In genomic region chr20:25860531-25861150, GRCh38 we compare ENCODE assay signal across 8 cellular contexts.
DNase-seq lines count a peak whose midpoint lies in the region; ATAC-seq and TF ChIP-seq lines count a peak whose summit lies in the region.

No MANE protein-coding gene starts in this region.

- WGBS in esophagus muscularis mucosa: 65% methylated on average over 18 of the region's 23 CpGs

- no peak for TF ChIP-seq EP300 in esophagus muscularis mucosa (IDR thresholded peaks at IDR 0.05)

- H3K4me1 Mint-ChIP-seq in activated T-cell treated with anti-CD3 and anti-CD28 coated beads, Interleukin-2, amount 50 U/mL, for 24 hours (ENCODE audit: low read depth): peaks cover 57% of the 10 kb centered on the region
- peaks cover 53% of the 10 kb centered on the region for H3K4me1 Mint-ChIP-seq in T-helper 17 cell
- peaks cover 42 to 69% of the 10 kb centered on the region in 2 donors for H3K4me1 Mint-ChIP-seq in stimulated activated naive B cell treated with anti-CD40 and anti-IgM and Interleukin-4, amounts not matched to agents 10 μg/mL and 1 μg/mL and 100 μg/mL, for 72 hours

- peak overlapping the region; percentile 40 for H3K4me3 Mint-ChIP-seq in activated T-cell treated with anti-CD3 and anti-CD28 coated beads, Interleukin-2, amount 50 U/mL, for 24 hours
- peak overlapping the region; percentile 89 for H3K4me3 Mint-ChIP-seq in T-helper 17 cell
- H3K4me3 Mint-ChIP-seq in stimulated activated naive B cell treated with anti-CD40 and anti-IgM and Interleukin-4, amounts not matched to agents 10 μg/mL and 1 μg/mL and 100 μg/mL, for 72 hours: peak overlapping the region; percentile 58 to 86

- H3K27ac ChIP-seq in esophagus muscularis mucosa (replicated peaks in 1 of 4): no peak overlapping the region

- H3K36me3 ChIP-seq in esophagus muscularis mucosa: no peaks in the 10 kb centered on the region

- H3K4me3 ChIP-seq in esophagus muscularis mucosa: peak overlapping the region in 1 of 4 donors; percentile 53

- H3K36me3 Mint-ChIP-seq in activated T-cell treated with anti-CD3 and anti-CD28 coated beads, Interleukin-2, amount 50 U/mL, for 24 hours (ENCODE audit: low read depth): no peaks in the 10 kb centered on the region
- H3K36me3 Mint-ChIP-seq in T-helper 17 cell (ENCODE audit: low read depth): peaks cover 6% of the 10 kb centered on the region
- H3K36me3 Mint-ChIP-seq in stimulated activated naive B cell treated with anti-CD40 and anti-IgM and Interleukin-4, amounts not matched to agents 10 μg/mL and 1 μg/mL and 100 μg/mL, for 72 hours: peaks cover 0 to 4% of the 10 kb centered on the region in 2 donors

- no peak for TF ChIP-seq CTCF in esophagus muscularis mucosa (IDR thresholded peaks at IDR 0.05)

- peaks cover 0 to 26% (median 0%) of the 10 kb centered on the region in 4 donors for H3K27me3 ChIP-seq in esophagus muscularis mucosa

- no peak for TF ChIP-seq POLR2A in esophagus muscularis mucosa (IDR thresholded peaks at IDR 0.05; ENCODE audit: low read depth)

- ATAC-seq in T-helper 17 cell: no peak
- no peak for ATAC-seq in stimulated activated naive B cell treated with anti-CD40 and anti-IgM and Interleukin-4, amounts not matched to agents 10 μg/mL and 1 μg/mL and 100 μg/mL, for 72 hours (replicated peaks)
- no peak for ATAC-seq in GM18861 (IDR thresholded peaks at IDR 0.05; ENCODE audit: unreplicated experiment)

- H3K27ac Mint-ChIP-seq in activated T-cell treated with anti-CD3 and anti-CD28 coated beads, Interleukin-2, amount 50 U/mL, for 24 hours: no peak overlapping the region
- peak overlapping the region; percentile 91 for H3K27ac Mint-ChIP-seq in T-helper 17 cell
- peak overlapping the region; percentile 91 for H3K27ac Mint-ChIP-seq in stimulated activated naive B cell treated with anti-CD40 and anti-IgM and Interleukin-4, amounts not matched to agents 10 μg/mL and 1 μg/mL and 100 μg/mL, for 72 hours

- intact Hi-C loops in esophagus muscularis mucosa (cut with DNase I): no loop called here

- H3K27me3 Mint-ChIP-seq in activated T-cell treated with anti-CD3 and anti-CD28 coated beads, Interleukin-2, amount 50 U/mL, for 24 hours: peaks cover 98% of the 10 kb centered on the region
- peaks cover 90% of the 10 kb centered on the region for H3K27me3 Mint-ChIP-seq in T-helper 17 cell
- H3K27me3 Mint-ChIP-seq in stimulated activated naive B cell treated with anti-CD40 and anti-IgM and Interleukin-4, amounts not matched to agents 10 μg/mL and 1 μg/mL and 100 μg/mL, for 72 hours: peaks cover 92 to 98% of the 10 kb centered on the region in 2 donors

- H3K9me3 Mint-ChIP-seq in activated T-cell treated with anti-CD3 and anti-CD28 coated beads, Interleukin-2, amount 50 U/mL, for 24 hours: no peaks in the 10 kb centered on the region
- H3K9me3 Mint-ChIP-seq in stimulated activated naive B cell treated with anti-CD40 and anti-IgM and Interleukin-4, amounts not matched to agents 10 μg/mL and 1 μg/mL and 100 μg/mL, for 72 hours: peaks cover 7 to 8% of the 10 kb centered on the region in 2 donors

- H3K9me3 ChIP-seq in T-helper 17 cell (ENCODE audit: control insufficient read depth, low read length, poor library complexity, severe bottlenecking) (no peaks in the 10 kb centered on the region), esophagus muscularis mucosa (no peaks in the 10 kb centered on the region)

- no peak for DNase-seq in activated T-cell treated with anti-CD3 and anti-CD28 coated beads, Interleukin-2, amount 50 U/mL, for 24 hours
- DNase-seq in activated T-cell treated with anti-CD3 and anti-CD28 coated beads for 4 hours (no peak), T-helper 17 cell (no peak), islet precursor cell (peak; percentile 53), cerebellum (ENCODE audit: low spot score) (no peak), esophagus muscularis mucosa (ENCODE audit: extremely low spot score) (no peak)
- DNase-seq in stimulated activated naive B cell treated with anti-CD40 and anti-IgM and Interleukin-4, amounts not matched to agents 10 μg/mL and 1 μg/mL and 100 μg/mL, for 72 hours: no peak

- H3K4me1 ChIP-seq in esophagus muscularis mucosa: peaks cover 37 to 79% (median 69%) of the 10 kb centered on the region in 4 donors
